In genomic region chr1:226958300-226958699, GRCh38 we compare ENCODE assay signal across 18 cellular contexts.
"Had no signal": no experiment of that assay in that cellular context is flagged by ENCODE, and none has a peak within 500 bp of the region (broad histone marks: within the 10 kb centered on the region; RNA-seq: fewer than 3 reads in every experiment).

No MANE protein-coding gene starts in this region.

- H3K27ac Mint-ChIP-seq: activated naive CD8-positive, alpha-beta T cell treated with anti-CD3 and anti-CD28 coated beads for 36 hours; mesothelial cell of epicardium had no signal

- ATAC-seq: stimulated activated naive B cell treated with anti-CD40 and anti-IgM and Interleukin-4, amounts not matched to agents 10 μg/mL and 1 μg/mL and 100 μg/mL, for 72 hours; upper lobe of right lung had no signal

- H3K4me3 ChIP-seq: lung, sigmoid colon, spleen, upper lobe of right lung had no signal

- H3K9me3 ChIP-seq: sigmoid colon, spleen, upper lobe of right lung had no signal

- H3K4me3 Mint-ChIP-seq: activated naive CD8-positive, alpha-beta T cell treated with anti-CD3 and anti-CD28 coated beads for 36 hours; mesothelial cell of epicardium; neural crest cell; stimulated activated naive B cell treated with anti-CD40 and anti-IgM and Interleukin-4, amounts not matched to agents 10 μg/mL and 1 μg/mL and 100 μg/mL, for 72 hours had no signal

- H3K36me3 ChIP-seq: upper lobe of right lung had no signal

- H3K27ac ChIP-seq: sigmoid colon, spleen, upper lobe of right lung, VCaP had no signal

- H3K4me1 Mint-ChIP-seq: mesothelial cell of epicardium had no signal

- DNase-seq: activated CD4-positive, alpha-beta T cell treated with anti-CD3 and anti-CD28 coated beads for 1 hour; activated CD4-positive, alpha-beta T cell treated with anti-CD3 and anti-CD28 coated beads, Interleukin-2, amount 50 U/mL, for 4 hours; activated naive CD4-positive, alpha-beta T cell; activated naive CD8-positive, alpha-beta T cell treated with anti-CD3 and anti-CD28 coated beads for 36 hours; amniotic stem cell; caudate nucleus; erythroblast; foreskin melanocyte; sigmoid colon; spleen; stimulated activated CD4-positive, alpha-beta T cell treated with anti-CD3 and anti-CD28 coated beads, Interleukin-4, amount 100 ng/mL, for 4 hours; stimulated activated naive B cell treated with anti-CD40 and anti-IgM and Interleukin-4, amounts not matched to agents 10 μg/mL and 1 μg/mL and 100 μg/mL, for 72 hours; T-helper 2 cell; upper lobe of right lung had no signal

- H3K27me3 ChIP-seq: sigmoid colon, spleen, upper lobe of right lung had no signal

- H3K27me3 Mint-ChIP-seq: activated naive CD8-positive, alpha-beta T cell treated with anti-CD3 and anti-CD28 coated beads for 36 hours; stimulated activated naive B cell treated with anti-CD40 and anti-IgM and Interleukin-4, amounts not matched to agents 10 μg/mL and 1 μg/mL and 100 μg/mL, for 72 hours had no signal
